In genomic region chr19:17567940-17568339, GRCh38 we compare ENCODE assay signal across 1 cellular context.
TF ChIP-seq lines count a peak whose summit lies in the region.

No MANE protein-coding gene starts in this region.

TF ChIP-seq in H1, 55 proteins besides CTCF, POLR2A, EP300 and RAD21 (continued from another document):
- no peak for TF ChIP-seq USF2 (IDR thresholded peaks at IDR 0.05; ENCODE audit: low read length)
TF ChIP-seq in H1: peak in this region for 1.
